In the genomic region with DNA sequence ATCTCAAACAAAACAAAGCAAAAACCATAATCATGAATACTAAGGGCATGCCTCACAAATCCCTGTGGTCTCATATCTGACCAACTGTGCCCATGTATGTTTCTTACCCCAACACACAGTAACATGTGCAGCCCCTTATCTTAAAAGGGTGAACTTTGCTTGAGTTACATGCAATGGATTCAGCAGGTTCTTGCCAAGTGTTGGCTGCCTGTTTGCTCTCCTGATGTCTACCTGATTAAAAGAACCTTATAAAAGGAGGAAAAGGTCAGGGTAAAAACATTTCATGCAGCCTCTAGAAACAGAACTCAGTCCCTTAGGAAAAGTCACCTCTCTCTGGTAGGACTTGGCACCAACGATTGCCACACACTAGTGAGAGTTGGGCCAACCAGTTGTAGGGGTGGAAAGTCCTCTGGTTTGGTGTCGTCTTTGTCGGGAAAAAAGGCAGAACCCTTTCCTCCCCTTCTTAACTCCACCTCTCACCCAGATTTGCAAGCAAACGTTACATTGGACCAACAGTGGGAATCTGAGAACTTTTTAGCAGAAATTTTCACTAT, we compare ENCODE assay signal across 36 cellular contexts. TPM values are rescaled to one million over a fixed set of nuclear protein-coding genes. Genes with fewer than 3 reads are reported as not detected.
"Had no signal": no experiment of that assay in that cellular context is flagged by ENCODE, and none has a peak within 500 bp of the region (broad histone marks: within the 10 kb centered on the region; RNA-seq: fewer than 3 reads in every experiment).

No MANE protein-coding gene starts in this region.

- H3K9me3 ChIP-seq: adrenal gland, breast epithelium, colonic mucosa, esophagus squamous epithelium had no signal

- ATAC-seq: activated CD4-positive, CD25-positive, alpha-beta regulatory T cell treated with anti-CD3 and anti-CD28 coated beads, Interleukin-2, amount 50 U/mL, for 24 hours; activated CD8-positive, alpha-beta T cell treated with anti-CD3 and anti-CD28 coated beads for 36 hours; activated naive CD8-positive, alpha-beta T cell treated with anti-CD3 and anti-CD28 coated beads, Interleukin-2, amount 50 U/mL, for 24 hours; T-cell had no signal

- DNase-seq: activated B cell treated with CpG ODN at 0.5 μM for 24 hours; activated CD4-positive, alpha-beta T cell treated with anti-CD3 and anti-CD28 coated beads for 48 hours; activated CD4-positive, alpha-beta T cell treated with anti-CD3 and anti-CD28 coated beads, Interleukin-2, amount 50 U/mL, for 1 hour; activated CD4-positive, alpha-beta T cell treated with anti-CD3 and anti-CD28 coated beads, Interleukin-2, amount 50 U/mL, for 48 hours; activated CD8-positive, alpha-beta memory T cell treated with anti-CD3 and anti-CD28 coated beads for 24 hours; activated CD8-positive, alpha-beta T cell treated with anti-CD3 and anti-CD28 coated beads for 36 hours; activated effector memory CD4-positive, alpha-beta T cell treated with anti-CD3 and anti-CD28 coated beads, Interleukin-2, amount 50 U/mL, for 16 hours; activated naive CD4-positive, alpha-beta T cell treated with anti-CD3 and anti-CD28 coated beads for 36 hours; activated naive CD8-positive, alpha-beta T cell treated with anti-CD3 and anti-CD28 coated beads for 36 hours; activated naive CD8-positive, alpha-beta T cell treated with anti-CD3 and anti-CD28 coated beads, Interleukin-2, amount 50 U/mL, for 24 hours; activated T-cell treated with anti-CD3 and anti-CD28 coated beads, Interleukin-2, amount 50 U/mL, for 48 hours; adrenal gland; amygdala; aorta; central memory CD4-positive, alpha-beta T cell; cerebellar nuclear complex; colonic mucosa; effector CD8-positive, alpha-beta T cell; esophagus squamous epithelium; head of caudate nucleus; T-cell; T1000; WERI-Rb-1 had no signal

- H3K36me3 ChIP-seq: breast epithelium, cardiac muscle cell, colonic mucosa, WERI-Rb-1 had no signal

- H3K4me1 ChIP-seq: adrenal gland, breast epithelium, colonic mucosa, esophagus squamous epithelium had no signal

- FAIRE-seq: endometrium, endothelial cell of umbilical vein, frontal cortex had no signal

- H3K4me3 ChIP-seq: adrenal gland, breast epithelium, cardiac muscle cell, colonic mucosa, esophagus squamous epithelium had no signal

- H3K27ac ChIP-seq: adrenal gland, breast epithelium, cardiac muscle cell, colonic mucosa, epithelial cell of prostate, esophagus squamous epithelium, WERI-Rb-1 had no signal

- H3K27me3 ChIP-seq: adrenal gland, breast epithelium, cardiac muscle cell, colonic mucosa, esophagus squamous epithelium had no signal

RNA-seq across cellular contexts. Expression of gene LRRN4, which starts 14.0 kb away (rescaled TPM):
- total RNA-seq: activated B cell treated with CpG ODN at 0.5 μM for 24 hours; activated CD8-positive, alpha-beta T cell treated with anti-CD3 and anti-CD28 coated beads for 36 hours; activated naive CD4-positive, alpha-beta T cell treated with anti-CD3 and anti-CD28 coated beads for 36 hours; activated naive CD8-positive, alpha-beta T cell treated with anti-CD3 and anti-CD28 coated beads for 36 hours; activated T-helper 1 cell treated with anti-CD3 and anti-CD28 coated beads, Interleukin-12 subunit alpha, Interleukin-12 subunit beta, Interleukin-2, Interleukin-4 antibody, amounts not matched to agents 30 ng/mL and 10 ng/mL and 1 ng/mL, durations not matched to agents 14 hours and 24 hours and 36 hours; activated T-helper 2 cell treated with anti-CD3 and anti-CD28 coated beads, Interferon-gamma antibody, Interleukin-2, Interleukin-4, amounts not matched to agents 10 μg/mL and 5 μg/mL and 100 μg/mL, durations not matched to agents 14 hours and 24 hours and 36 hours; colonic mucosa; dermis microvascular lymphatic vessel endothelial cell; endothelial cell of umbilical vein; fibroblast of villous mesenchyme; T-helper 2 cell treated with Interferon-gamma antibody and Interleukin-4, amounts not matched to agents 100 ng/mL and 5 ng/mL, for 36 hours had no signal
- polyA plus RNA-seq: aorta, endothelial cell of umbilical vein, fibroblast of lung had no signal

RNA-seq across cellular contexts. Expression of gene FERMT1, which starts 55.0 kb away (rescaled TPM):
- total RNA-seq: activated B cell treated with CpG ODN at 0.5 μM for 24 hours had no signal
